Comparison of ENCODE assay signal across 8 cellular contexts in genomic region chr1:39954870-39955546, GRCh38. TPM values are rescaled to one million over a fixed set of nuclear protein-coding genes. Genes with fewer than 3 reads are reported as not detected.
A peak's percentile ranks its signal among the peaks of the same experiment; 100 is the strongest.
DNase-seq lines count a peak whose midpoint lies in the region; ATAC-seq, FAIRE-seq and TF ChIP-seq lines count a peak whose summit lies in the region.

Gene MFSD2A, plus strand, starts transcription at chr1:39955145. Its CDS starts 148 bp downstream, at chr1:39955293.

- no peaks in the 10 kb centered on the region for H3K27me3 Mint-ChIP-seq in T-helper 17 cell
- H3K27me3 Mint-ChIP-seq in astrocyte (ENCODE audit: low read depth, unreplicated experiment): peaks cover 37% of the 10 kb centered on the region

- H3K79me2 ChIP-seq in astrocyte (ENCODE audit: insufficient read depth, low read length): peaks cover 11% of the 10 kb centered on the region
- H3K79me2 ChIP-seq in hepatocyte: no peaks in the 10 kb centered on the region

- H3K27ac ChIP-seq in astrocyte (ENCODE audit: low read depth, low read length) (peak within 1 kb of the TSS; percentile 16), hepatocyte (no peak within 1 kb of the TSS), aorta (ENCODE audit: low read depth in 1 of 2, low read length in 2 of 2) (no peak within 1 kb of the TSS)

- H3K27ac Mint-ChIP-seq in T-helper 17 cell (peak within 1 kb of the TSS; percentile 77), astrocyte (ENCODE audit: unreplicated experiment) (peak within 1 kb of the TSS; percentile 34)

- no peaks in the 10 kb centered on the region for H3K9me2 ChIP-seq in hepatocyte (replicated peaks; ENCODE audit: insufficient read depth)

- H3K36me3 ChIP-seq in astrocyte (ENCODE audit: insufficient read depth, low read length) (no peaks in the 10 kb centered on the region), hepatocyte (replicated peaks; ENCODE audit: insufficient read depth, low read depth) (no peaks in the 10 kb centered on the region), aorta (ENCODE audit: control insufficient read depth in 1 of 2, insufficient read depth in 2 of 2, low read length in 1 of 2) (no peaks in the 10 kb centered on the region)

- 1% methylated on average over 30 of the region's 62 CpGs for WGBS in hepatocyte (ENCODE audit: low lambda C conversion rate, missing lambda C conversion rate)
- WGBS in aorta, 2 donors: 1% methylated on average over 54 to 62 of the region's 62 CpGs

- no peaks in the 10 kb centered on the region for H3K27me3 ChIP-seq in astrocyte (ENCODE audit: insufficient read depth, low read length)
- peaks cover 4% of the 10 kb centered on the region for H3K27me3 ChIP-seq in hepatocyte
- H3K27me3 ChIP-seq in aorta (ENCODE audit: control insufficient read depth in 1 of 2, insufficient read depth in 2 of 2, low read length in 1 of 2): no peaks in the 10 kb centered on the region

- H3K36me3 Mint-ChIP-seq in T-helper 17 cell (ENCODE audit: low read depth): no peaks in the 10 kb centered on the region
- H3K36me3 Mint-ChIP-seq in astrocyte (ENCODE audit: low read depth, unreplicated experiment): peaks cover 5% of the 10 kb centered on the region

- H3K4me3 Mint-ChIP-seq in T-helper 17 cell (peak within 1 kb of the TSS; percentile 94), astrocyte (ENCODE audit: unreplicated experiment) (peak within 1 kb of the TSS; percentile 90)

- intact Hi-C loops in aorta (cut with DNase I): no loop called here

- no peak for TF ChIP-seq CTCF in astrocyte (IDR thresholded peaks at IDR 0.05; ENCODE audit: insufficient read depth, low read depth, low read length)
- TF ChIP-seq CTCF in hepatocyte (IDR thresholded peaks at IDR 0.05; ENCODE audit: poor library complexity): no peak

- H3K4me3 ChIP-seq in astrocyte (ENCODE audit: insufficient read depth, low read depth, low read length) (peak within 1 kb of the TSS; percentile 68), hepatocyte (peak within 1 kb of the TSS; percentile 53), aorta (ENCODE audit: low read length in 2 of 2) (peak within 1 kb of the TSS; percentile 23 to 27)

- peak; percentile 99 for DNase-seq in GM03348 (ENCODE audit: low spot score)
- DNase-seq in NCI-H1436 treated with DMSO at 0.1 percent for 48 hours (lab: John Stamatoyannopoulos, UW): peak; percentile 84
- DNase-seq in T-helper 17 cell: peak; percentile 74 to 83 (median 80)
- DNase-seq in astrocyte (ENCODE audit: low read depth): peak; percentile 84
- DNase-seq in hepatocyte (ENCODE audit: low spot score): peak; percentile 90
- DNase-seq in renal cortical epithelial cell (ENCODE audit: low read depth): peak; percentile 71
- DNase-seq in aorta: peak; percentile 96 to 98

- H2AFZ ChIP-seq in astrocyte (ENCODE audit: low read depth, low read length): peak within 1 kb of the TSS; percentile 82
- peak within 1 kb of the TSS; percentile 58 for H2AFZ ChIP-seq in hepatocyte

- peak; percentile 72 for ATAC-seq in HG02623 (IDR thresholded peaks at IDR 0.05; ENCODE audit: unreplicated experiment)
- peak; percentile 97 for ATAC-seq in T-helper 17 cell
- ATAC-seq in aorta (ENCODE audit: low FRiP score): peak; percentile 95

- H3K4me1 Mint-ChIP-seq in T-helper 17 cell (peaks cover 15% of the 10 kb centered on the region), astrocyte (ENCODE audit: low read depth, unreplicated experiment) (peaks cover 7% of the 10 kb centered on the region)

- peaks cover 2% of the 10 kb centered on the region for H3K9me3 Mint-ChIP-seq in astrocyte (ENCODE audit: unreplicated experiment)

- H3K9me3 ChIP-seq in T-helper 17 cell (ENCODE audit: control insufficient read depth, low read length, poor library complexity, severe bottlenecking) (no peaks in the 10 kb centered on the region), astrocyte (ENCODE audit: insufficient read depth, low read depth, low read length) (no peaks in the 10 kb centered on the region), hepatocyte (ENCODE audit: low read depth) (no peaks in the 10 kb centered on the region), aorta (ENCODE audit: control insufficient read depth, low read length) (no peaks in the 10 kb centered on the region)

- peaks cover 9% of the 10 kb centered on the region for H4K20me1 ChIP-seq in astrocyte (ENCODE audit: insufficient read depth, low read length)
- H4K20me1 ChIP-seq in hepatocyte (ENCODE audit: insufficient read depth, poor library complexity, severe bottlenecking): no peaks in the 10 kb centered on the region

- FAIRE-seq in astrocyte (lab: Jason Lieb, UNC): no peak

- H3K4me1 ChIP-seq in astrocyte (ENCODE audit: insufficient read depth, low read length) (peaks cover 9% of the 10 kb centered on the region), hepatocyte (ENCODE audit: insufficient read depth) (peaks cover 11% of the 10 kb centered on the region), aorta (ENCODE audit: control insufficient read depth in 1 of 2, insufficient read depth in 2 of 2, low read length in 2 of 2) (no peaks in the 10 kb centered on the region)

- peak within 1 kb of the TSS; percentile 80 for H3K9ac ChIP-seq in astrocyte (ENCODE audit: low read length)

- H3K4me2 ChIP-seq in astrocyte (ENCODE audit: low read length) (peak within 1 kb of the TSS; percentile 95), hepatocyte (peak within 1 kb of the TSS; percentile 99)

RNA-seq across cellular contexts. Expression of gene MFSD2A, which starts in this region (rescaled TPM):
- total RNA-seq in T-helper 17 cell (1 to 10 TPM; 4.6 to 5.5 TPM), astrocyte (2.9 and 3.3 TPM in 2 replicates), hepatocyte (2.7 and 4.8 TPM in 2 replicates), renal cortical epithelial cell (6.7 and 9.7 TPM in 2 replicates), aorta (1 to 10 TPM; 1.3 to 1.5 TPM)
- polyA plus RNA-seq in hepatocyte (5.6 and 9.8 TPM in 2 replicates), aorta (1 to 10 TPM in 1 of 2 donors, under 1 TPM in 1; 0.31 to 3.3 TPM)
